2 cellular contexts compared by ENCODE assay signal in the genomic region with DNA sequence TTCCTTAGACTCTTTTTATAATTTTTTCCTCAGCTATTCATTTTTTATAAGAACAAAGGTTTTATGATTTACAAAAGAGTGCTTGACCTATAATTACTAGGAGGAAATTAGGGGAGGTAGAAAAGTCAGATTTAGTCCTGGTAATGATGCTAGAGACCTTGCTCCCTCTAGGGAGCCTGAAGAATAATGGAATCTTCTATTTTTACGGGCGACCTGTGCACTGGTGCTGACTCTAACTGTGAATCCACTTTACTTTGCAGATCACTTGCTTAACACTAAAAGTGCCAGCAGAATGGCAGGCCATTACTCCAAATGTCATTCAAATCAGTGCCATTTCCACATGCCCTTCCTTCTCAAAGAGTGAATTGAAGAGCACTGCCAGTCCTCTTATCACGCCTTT.
TF ChIP-seq lines count a peak whose summit lies in the region.

No MANE protein-coding gene starts in this region.

TF ChIP-seq in GM23338, 12 proteins besides CTCF, POLR2A, EP300 and RAD21 (continued from another document):
- TF ChIP-seq, protein P1, sequence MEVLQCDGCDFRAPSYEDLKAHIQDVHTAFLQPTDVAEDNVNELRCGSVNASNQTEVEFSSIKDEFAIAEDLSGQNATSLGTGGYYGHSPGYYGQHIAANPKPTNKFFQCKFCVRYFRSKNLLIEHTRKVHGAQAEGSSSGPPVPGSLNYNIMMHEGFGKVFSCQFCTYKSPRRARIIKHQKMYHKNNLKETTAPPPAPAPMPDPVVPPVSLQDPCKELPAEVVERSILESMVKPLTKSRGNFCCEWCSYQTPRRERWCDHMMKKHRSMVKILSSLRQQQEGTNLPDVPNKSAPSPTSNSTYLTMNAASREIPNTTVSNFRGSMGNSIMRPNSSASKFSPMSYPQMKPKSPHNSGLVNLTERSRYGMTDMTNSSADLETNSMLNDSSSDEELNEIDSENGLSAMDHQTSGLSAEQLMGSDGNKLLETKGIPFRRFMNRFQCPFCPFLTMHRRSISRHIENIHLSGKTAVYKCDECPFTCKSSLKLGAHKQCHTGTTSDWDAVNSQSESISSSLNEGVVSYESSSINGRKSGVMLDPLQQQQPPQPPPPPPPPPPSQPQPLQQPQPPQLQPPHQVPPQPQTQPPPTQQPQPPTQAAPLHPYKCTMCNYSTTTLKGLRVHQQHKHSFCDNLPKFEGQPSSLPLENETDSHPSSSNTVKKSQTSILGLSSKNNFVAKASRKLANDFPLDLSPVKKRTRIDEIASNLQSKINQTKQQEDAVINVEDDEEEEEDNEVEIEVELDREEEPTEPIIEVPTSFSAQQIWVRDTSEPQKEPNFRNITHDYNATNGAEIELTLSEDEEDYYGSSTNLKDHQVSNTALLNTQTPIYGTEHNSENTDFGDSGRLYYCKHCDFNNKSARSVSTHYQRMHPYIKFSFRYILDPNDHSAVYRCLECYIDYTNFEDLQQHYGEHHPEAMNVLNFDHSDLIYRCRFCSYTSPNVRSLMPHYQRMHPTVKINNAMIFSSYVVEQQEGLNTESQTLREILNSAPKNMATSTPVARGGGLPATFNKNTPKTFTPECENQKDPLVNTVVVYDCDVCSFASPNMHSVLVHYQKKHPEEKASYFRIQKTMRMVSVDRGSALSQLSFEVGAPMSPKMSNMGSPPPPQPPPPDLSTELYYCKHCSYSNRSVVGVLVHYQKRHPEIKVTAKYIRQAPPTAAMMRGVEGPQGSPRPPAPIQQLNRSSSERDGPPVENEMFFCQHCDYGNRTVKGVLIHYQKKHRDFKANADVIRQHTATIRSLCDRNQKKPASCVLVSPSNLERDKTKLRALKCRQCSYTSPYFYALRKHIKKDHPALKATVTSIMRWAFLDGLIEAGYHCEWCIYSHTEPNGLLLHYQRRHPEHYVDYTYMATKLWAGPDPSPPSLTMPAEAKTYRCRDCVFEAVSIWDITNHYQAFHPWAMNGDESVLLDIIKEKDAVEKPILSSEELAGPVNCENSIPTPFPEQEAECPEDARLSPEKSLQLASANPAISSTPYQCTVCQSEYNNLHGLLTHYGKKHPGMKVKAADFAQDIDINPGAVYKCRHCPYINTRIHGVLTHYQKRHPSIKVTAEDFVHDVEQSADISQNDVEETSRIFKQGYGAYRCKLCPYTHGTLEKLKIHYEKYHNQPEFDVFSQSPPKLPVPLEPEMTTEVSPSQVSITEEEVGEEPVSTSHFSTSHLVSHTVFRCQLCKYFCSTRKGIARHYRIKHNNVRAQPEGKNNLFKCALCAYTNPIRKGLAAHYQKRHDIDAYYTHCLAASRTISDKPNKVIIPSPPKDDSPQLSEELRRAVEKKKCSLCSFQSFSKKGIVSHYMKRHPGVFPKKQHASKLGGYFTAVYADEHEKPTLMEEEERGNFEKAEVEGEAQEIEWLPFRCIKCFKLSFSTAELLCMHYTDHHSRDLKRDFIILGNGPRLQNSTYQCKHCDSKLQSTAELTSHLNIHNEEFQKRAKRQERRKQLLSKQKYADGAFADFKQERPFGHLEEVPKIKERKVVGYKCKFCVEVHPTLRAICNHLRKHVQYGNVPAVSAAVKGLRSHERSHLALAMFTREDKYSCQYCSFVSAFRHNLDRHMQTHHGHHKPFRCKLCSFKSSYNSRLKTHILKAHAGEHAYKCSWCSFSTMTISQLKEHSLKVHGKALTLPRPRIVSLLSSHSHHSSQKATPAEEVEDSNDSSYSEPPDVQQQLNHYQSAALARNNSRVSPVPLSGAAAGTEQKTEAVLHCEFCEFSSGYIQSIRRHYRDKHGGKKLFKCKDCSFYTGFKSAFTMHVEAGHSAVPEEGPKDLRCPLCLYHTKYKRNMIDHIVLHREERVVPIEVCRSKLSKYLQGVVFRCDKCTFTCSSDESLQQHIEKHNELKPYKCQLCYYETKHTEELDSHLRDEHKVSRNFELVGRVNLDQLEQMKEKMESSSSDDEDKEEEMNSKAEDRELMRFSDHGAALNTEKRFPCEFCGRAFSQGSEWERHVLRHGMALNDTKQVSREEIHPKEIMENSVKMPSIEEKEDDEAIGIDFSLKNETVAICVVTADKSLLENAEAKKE (CRISPR knock-in tag; IDR thresholded peaks at IDR 0.05) = no peak
- TF ChIP-seq, protein P2, sequence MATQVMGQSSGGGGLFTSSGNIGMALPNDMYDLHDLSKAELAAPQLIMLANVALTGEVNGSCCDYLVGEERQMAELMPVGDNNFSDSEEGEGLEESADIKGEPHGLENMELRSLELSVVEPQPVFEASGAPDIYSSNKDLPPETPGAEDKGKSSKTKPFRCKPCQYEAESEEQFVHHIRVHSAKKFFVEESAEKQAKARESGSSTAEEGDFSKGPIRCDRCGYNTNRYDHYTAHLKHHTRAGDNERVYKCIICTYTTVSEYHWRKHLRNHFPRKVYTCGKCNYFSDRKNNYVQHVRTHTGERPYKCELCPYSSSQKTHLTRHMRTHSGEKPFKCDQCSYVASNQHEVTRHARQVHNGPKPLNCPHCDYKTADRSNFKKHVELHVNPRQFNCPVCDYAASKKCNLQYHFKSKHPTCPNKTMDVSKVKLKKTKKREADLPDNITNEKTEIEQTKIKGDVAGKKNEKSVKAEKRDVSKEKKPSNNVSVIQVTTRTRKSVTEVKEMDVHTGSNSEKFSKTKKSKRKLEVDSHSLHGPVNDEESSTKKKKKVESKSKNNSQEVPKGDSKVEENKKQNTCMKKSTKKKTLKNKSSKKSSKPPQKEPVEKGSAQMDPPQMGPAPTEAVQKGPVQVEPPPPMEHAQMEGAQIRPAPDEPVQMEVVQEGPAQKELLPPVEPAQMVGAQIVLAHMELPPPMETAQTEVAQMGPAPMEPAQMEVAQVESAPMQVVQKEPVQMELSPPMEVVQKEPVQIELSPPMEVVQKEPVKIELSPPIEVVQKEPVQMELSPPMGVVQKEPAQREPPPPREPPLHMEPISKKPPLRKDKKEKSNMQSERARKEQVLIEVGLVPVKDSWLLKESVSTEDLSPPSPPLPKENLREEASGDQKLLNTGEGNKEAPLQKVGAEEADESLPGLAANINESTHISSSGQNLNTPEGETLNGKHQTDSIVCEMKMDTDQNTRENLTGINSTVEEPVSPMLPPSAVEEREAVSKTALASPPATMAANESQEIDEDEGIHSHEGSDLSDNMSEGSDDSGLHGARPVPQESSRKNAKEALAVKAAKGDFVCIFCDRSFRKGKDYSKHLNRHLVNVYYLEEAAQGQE (IDR thresholded peaks at IDR 0.05; ENCODE audit: unreplicated experiment) = no peak
- no peak for TF ChIP-seq STAT1 (IDR thresholded peaks at IDR 0.05; ENCODE audit: unreplicated experiment)

TF ChIP-seq in WTC11, 78 proteins besides CTCF, POLR2A, EP300 and RAD21 (continued from another document):
- TF ChIP-seq, protein P3, sequence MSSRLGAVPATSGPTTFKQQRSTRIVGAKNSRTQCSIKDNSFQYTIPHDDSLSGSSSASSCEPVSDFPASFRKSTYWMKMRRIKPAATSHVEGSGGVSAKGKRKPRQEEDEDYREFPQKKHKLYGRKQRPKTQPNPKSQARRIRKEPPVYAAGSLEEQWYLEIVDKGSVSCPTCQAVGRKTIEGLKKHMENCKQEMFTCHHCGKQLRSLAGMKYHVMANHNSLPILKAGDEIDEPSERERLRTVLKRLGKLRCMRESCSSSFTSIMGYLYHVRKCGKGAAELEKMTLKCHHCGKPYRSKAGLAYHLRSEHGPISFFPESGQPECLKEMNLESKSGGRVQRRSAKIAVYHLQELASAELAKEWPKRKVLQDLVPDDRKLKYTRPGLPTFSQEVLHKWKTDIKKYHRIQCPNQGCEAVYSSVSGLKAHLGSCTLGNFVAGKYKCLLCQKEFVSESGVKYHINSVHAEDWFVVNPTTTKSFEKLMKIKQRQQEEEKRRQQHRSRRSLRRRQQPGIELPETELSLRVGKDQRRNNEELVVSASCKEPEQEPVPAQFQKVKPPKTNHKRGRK (CRISPR knock-in tag; IDR thresholded peaks at IDR 0.05; ENCODE audit: borderline replicate concordance) = no peak
- TF ChIP-seq, protein P4, sequence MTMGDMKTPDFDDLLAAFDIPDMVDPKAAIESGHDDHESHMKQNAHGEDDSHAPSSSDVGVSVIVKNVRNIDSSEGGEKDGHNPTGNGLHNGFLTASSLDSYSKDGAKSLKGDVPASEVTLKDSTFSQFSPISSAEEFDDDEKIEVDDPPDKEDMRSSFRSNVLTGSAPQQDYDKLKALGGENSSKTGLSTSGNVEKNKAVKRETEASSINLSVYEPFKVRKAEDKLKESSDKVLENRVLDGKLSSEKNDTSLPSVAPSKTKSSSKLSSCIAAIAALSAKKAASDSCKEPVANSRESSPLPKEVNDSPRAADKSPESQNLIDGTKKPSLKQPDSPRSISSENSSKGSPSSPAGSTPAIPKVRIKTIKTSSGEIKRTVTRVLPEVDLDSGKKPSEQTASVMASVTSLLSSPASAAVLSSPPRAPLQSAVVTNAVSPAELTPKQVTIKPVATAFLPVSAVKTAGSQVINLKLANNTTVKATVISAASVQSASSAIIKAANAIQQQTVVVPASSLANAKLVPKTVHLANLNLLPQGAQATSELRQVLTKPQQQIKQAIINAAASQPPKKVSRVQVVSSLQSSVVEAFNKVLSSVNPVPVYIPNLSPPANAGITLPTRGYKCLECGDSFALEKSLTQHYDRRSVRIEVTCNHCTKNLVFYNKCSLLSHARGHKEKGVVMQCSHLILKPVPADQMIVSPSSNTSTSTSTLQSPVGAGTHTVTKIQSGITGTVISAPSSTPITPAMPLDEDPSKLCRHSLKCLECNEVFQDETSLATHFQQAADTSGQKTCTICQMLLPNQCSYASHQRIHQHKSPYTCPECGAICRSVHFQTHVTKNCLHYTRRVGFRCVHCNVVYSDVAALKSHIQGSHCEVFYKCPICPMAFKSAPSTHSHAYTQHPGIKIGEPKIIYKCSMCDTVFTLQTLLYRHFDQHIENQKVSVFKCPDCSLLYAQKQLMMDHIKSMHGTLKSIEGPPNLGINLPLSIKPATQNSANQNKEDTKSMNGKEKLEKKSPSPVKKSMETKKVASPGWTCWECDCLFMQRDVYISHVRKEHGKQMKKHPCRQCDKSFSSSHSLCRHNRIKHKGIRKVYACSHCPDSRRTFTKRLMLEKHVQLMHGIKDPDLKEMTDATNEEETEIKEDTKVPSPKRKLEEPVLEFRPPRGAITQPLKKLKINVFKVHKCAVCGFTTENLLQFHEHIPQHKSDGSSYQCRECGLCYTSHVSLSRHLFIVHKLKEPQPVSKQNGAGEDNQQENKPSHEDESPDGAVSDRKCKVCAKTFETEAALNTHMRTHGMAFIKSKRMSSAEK (CRISPR knock-in tag; IDR thresholded peaks at IDR 0.05; ENCODE audit: borderline replicate concordance) = no peak
- TF ChIP-seq ZNF263 (CRISPR knock-in tag; IDR thresholded peaks at IDR 0.05; ENCODE audit: low read depth) (no peak), PRRX2 (CRISPR knock-in tag; IDR thresholded peaks at IDR 0.05) (no peak), ZBTB21 (CRISPR knock-in tag; IDR thresholded peaks at IDR 0.05; ENCODE audit: borderline replicate concordance) (no peak), MXD4 (CRISPR knock-in tag; IDR thresholded peaks at IDR 0.05; ENCODE audit: borderline replicate concordance) (no peak)
- TF ChIP-seq, protein P5, sequence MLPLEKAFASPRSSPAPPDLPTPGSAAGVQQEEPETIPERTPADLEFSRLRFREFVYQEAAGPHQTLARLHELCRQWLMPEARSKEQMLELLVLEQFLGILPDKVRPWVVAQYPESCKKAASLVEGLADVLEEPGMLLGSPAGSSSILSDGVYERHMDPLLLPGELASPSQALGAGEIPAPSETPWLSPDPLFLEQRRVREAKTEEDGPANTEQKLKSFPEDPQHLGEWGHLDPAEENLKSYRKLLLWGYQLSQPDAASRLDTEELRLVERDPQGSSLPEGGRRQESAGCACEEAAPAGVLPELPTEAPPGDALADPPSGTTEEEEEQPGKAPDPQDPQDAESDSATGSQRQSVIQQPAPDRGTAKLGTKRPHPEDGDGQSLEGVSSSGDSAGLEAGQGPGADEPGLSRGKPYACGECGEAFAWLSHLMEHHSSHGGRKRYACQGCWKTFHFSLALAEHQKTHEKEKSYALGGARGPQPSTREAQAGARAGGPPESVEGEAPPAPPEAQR (CRISPR knock-in tag; IDR thresholded peaks at IDR 0.05) = no peak
